ENCODE assay signal across 1 cellular context in the genomic region with DNA sequence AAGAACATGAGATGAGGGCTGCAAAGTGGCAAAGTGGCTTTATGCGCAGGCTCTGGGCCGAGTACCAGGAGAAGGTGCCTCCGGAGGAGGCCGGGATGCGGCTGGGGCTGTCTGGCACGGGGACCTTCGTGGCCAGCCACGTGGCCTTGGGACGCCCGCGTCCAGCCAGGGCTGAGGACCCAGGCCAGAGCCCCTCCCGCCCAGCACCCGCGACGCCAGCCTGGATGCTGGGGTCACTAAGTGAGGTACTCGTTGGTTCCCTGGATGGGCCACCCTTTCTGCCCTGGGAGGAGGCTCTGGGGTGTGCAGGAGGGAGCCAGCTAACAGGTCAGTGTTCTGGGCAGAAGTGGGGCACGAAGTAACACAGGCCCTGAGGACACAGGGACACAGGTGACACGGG.
TF ChIP-seq lines count a peak whose summit lies in the region.

No MANE protein-coding gene starts in this region.

TF ChIP-seq in K562, 482 proteins besides CTCF, POLR2A, EP300 and RAD21:
- TF ChIP-seq ZEB2 (IDR thresholded peaks at IDR 0.05) (no peak), FOXJ2 (tag; IDR thresholded peaks at IDR 0.05) (no peak), ZNF239 (CRISPR knock-in tag; IDR thresholded peaks at IDR 0.05) (no peak), ZBTB7A (IDR thresholded peaks at IDR 0.05; ENCODE audit: borderline replicate concordance, control insufficient read depth, low read depth, low read length) (peak; percentile 26; the same call in 1 of the 2 replicates), POLR2G (IDR thresholded peaks at IDR 0.05; ENCODE audit: low read depth, low read length) (0 out of 2 replicates have a peak, but pooled peaks have one; percentile 13), ZNF707 (CRISPR knock-in tag; conservative IDR thresholded peaks at IDR 0.05) (no peak), SIN3A (IDR thresholded peaks at IDR 0.05; ENCODE audit: borderline replicate concordance in 2 of 2, control insufficient read depth in 1 of 2, low read depth in 2 of 2, low read length in 2 of 2) (0 out of 4 replicates have a peak, but pooled peaks of 1 of the 2 experiments have one; percentile 7), TAF9B (IDR thresholded peaks at IDR 0.05; ENCODE audit: partially characterized antibody) (no peak)
- TF ChIP-seq, protein P1, sequence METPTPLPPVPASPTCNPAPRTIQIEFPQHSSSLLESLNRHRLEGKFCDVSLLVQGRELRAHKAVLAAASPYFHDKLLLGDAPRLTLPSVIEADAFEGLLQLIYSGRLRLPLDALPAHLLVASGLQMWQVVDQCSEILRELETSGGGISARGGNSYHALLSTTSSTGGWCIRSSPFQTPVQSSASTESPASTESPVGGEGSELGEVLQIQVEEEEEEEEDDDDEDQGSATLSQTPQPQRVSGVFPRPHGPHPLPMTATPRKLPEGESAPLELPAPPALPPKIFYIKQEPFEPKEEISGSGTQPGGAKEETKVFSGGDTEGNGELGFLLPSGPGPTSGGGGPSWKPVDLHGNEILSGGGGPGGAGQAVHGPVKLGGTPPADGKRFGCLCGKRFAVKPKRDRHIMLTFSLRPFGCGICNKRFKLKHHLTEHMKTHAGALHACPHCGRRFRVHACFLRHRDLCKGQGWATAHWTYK (CRISPR knock-in tag; IDR thresholded peaks at IDR 0.05), result peak; percentile 73; the same call in 1 of the 2 replicates
- TF ChIP-seq, protein P2, sequence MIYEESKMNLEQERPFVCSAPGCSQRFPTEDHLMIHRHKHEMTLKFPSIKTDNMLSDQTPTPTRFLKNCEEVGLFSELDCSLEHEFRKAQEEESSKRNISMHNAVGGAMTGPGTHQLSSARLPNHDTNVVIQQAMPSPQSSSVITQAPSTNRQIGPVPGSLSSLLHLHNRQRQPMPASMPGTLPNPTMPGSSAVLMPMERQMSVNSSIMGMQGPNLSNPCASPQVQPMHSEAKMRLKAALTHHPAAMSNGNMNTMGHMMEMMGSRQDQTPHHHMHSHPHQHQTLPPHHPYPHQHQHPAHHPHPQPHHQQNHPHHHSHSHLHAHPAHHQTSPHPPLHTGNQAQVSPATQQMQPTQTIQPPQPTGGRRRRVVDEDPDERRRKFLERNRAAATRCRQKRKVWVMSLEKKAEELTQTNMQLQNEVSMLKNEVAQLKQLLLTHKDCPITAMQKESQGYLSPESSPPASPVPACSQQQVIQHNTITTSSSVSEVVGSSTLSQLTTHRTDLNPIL (CRISPR knock-in tag; IDR thresholded peaks at IDR 0.05), result no peak
- TF ChIP-seq, protein P3, sequence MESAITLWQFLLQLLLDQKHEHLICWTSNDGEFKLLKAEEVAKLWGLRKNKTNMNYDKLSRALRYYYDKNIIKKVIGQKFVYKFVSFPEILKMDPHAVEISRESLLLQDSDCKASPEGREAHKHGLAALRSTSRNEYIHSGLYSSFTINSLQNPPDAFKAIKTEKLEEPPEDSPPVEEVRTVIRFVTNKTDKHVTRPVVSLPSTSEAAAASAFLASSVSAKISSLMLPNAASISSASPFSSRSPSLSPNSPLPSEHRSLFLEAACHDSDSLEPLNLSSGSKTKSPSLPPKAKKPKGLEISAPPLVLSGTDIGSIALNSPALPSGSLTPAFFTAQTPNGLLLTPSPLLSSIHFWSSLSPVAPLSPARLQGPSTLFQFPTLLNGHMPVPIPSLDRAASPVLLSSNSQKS (CRISPR knock-in tag; IDR thresholded peaks at IDR 0.05), result no peak
- TF ChIP-seq, protein P4, sequence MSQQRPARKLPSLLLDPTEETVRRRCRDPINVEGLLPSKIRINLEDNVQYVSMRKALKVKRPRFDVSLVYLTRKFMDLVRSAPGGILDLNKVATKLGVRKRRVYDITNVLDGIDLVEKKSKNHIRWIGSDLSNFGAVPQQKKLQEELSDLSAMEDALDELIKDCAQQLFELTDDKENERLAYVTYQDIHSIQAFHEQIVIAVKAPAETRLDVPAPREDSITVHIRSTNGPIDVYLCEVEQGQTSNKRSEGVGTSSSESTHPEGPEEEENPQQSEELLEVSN (IDR thresholded peaks at IDR 0.05; ENCODE audit: borderline replicate concordance in 1 of 2, extremely low read depth in 1 of 2, insufficient read depth in 1 of 2, insufficient read length in 1 of 2, low read depth in 1 of 2, low read length in 1 of 2, poor library complexity in 1 of 2, severe bottlenecking in 1 of 2), result peak in 1 of 2 experiments; percentile 17
- TF ChIP-seq, protein P5, sequence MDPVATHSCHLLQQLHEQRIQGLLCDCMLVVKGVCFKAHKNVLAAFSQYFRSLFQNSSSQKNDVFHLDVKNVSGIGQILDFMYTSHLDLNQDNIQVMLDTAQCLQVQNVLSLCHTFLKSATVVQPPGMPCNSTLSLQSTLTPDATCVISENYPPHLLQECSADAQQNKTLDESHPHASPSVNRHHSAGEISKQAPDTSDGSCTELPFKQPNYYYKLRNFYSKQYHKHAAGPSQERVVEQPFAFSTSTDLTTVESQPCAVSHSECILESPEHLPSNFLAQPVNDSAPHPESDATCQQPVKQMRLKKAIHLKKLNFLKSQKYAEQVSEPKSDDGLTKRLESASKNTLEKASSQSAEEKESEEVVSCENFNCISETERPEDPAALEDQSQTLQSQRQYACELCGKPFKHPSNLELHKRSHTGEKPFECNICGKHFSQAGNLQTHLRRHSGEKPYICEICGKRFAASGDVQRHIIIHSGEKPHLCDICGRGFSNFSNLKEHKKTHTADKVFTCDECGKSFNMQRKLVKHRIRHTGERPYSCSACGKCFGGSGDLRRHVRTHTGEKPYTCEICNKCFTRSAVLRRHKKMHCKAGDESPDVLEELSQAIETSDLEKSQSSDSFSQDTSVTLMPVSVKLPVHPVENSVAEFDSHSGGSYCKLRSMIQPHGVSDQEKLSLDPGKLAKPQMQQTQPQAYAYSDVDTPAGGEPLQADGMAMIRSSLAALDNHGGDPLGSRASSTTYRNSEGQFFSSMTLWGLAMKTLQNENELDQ (CRISPR knock-in tag; IDR thresholded peaks at IDR 0.05; ENCODE audit: borderline replicate concordance), result no peak
- TF ChIP-seq, protein P6, sequence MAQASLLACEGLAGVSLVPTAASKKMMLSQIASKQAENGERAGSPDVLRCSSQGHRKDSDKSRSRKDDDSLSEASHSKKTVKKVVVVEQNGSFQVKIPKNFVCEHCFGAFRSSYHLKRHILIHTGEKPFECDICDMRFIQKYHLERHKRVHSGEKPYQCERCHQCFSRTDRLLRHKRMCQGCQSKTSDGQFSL (CRISPR knock-in tag; IDR thresholded peaks at IDR 0.05), result no peak
- TF ChIP-seq, protein P6 (tag; IDR thresholded peaks at IDR 0.05), result no peak
